Comparison of ENCODE assay signal across 1 cellular context in the genomic region with DNA sequence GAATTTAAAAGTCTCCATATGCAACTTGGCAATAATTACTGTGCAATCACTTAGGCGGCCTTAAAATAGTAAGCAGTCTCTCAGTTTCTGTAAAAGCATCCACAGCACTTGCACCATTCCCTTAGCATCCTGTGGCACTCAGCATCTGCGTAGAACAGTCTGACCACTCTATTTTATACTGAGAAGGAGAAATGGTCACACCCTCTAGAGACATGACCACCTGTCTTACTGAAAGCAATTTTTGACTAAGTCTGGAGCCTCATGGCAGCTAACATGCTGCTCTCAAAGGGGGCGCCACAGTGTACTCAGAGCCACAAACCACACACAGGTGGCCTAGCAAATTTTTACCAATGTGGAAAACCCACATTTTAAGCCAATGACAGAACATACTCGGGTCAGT.
TF ChIP-seq lines count a peak whose summit lies in the region.

No MANE protein-coding gene starts in this region.

TF ChIP-seq in GM12878, 131 proteins besides CTCF, POLR2A, EP300 and RAD21 (continued from another document and continues in another):
- TF ChIP-seq ATF2 (IDR thresholded peaks at IDR 0.05; ENCODE audit: low read length) (peak; percentile 83), TCF12 (IDR thresholded peaks at IDR 0.05; ENCODE audit: low read depth, low read length) (peak; percentile 98), IRF4 (IDR thresholded peaks at IDR 0.05; ENCODE audit: low read depth, low read length) (peak; percentile 92), ZBTB4 (CRISPR knock-in tag; IDR thresholded peaks at IDR 0.05) (no peak), SKIL (IDR thresholded peaks at IDR 0.05; ENCODE audit: low read depth, poor library complexity, severe bottlenecking) (peak; percentile 43), EED (IDR thresholded peaks at IDR 0.05; ENCODE audit: low read depth) (peak; percentile 94), CBFB (IDR thresholded peaks at IDR 0.05; ENCODE audit: low read depth) (peak; percentile 95), BCL3 (IDR thresholded peaks at IDR 0.05; ENCODE audit: borderline replicate concordance, insufficient read depth, low read depth, low read length, poor library complexity, severe bottlenecking) (peak; percentile 46), JUND (IDR thresholded peaks at IDR 0.05; ENCODE audit: low read depth, low read length) (peak; percentile 22; the same call in 1 of the 2 replicates), PAX5 (IDR thresholded peaks at IDR 0.05; ENCODE audit: borderline replicate concordance, low read depth, low read length) (peak; percentile 85), MTA2 (IDR thresholded peaks at IDR 0.05; ENCODE audit: low read depth) (peak; percentile 86), RUNX3 (IDR thresholded peaks at IDR 0.05; ENCODE audit: low read length) (peak; percentile 97), ZNF384 (IDR thresholded peaks at IDR 0.05; ENCODE audit: borderline replicate concordance, low read depth, low read length) (no peak), ETV6 (conservative IDR thresholded peaks at IDR 0.05 in 1 of 2, IDR thresholded peaks at IDR 0.05 in 1 of 2; ENCODE audit: borderline replicate concordance in 1 of 2, low read depth in 1 of 2) (peak in 1 of 2 experiments; percentile 68; a peak in 1 of 4 replicates), NFIC (IDR thresholded peaks at IDR 0.05; ENCODE audit: low read depth, low read length) (peak; percentile 91), MEF2B (IDR thresholded peaks at IDR 0.05; ENCODE audit: partially characterized antibody, poor library complexity, severe bottlenecking) (peak; percentile 77), NR2C1 (IDR thresholded peaks at IDR 0.05) (no peak), TBL1XR1 (IDR thresholded peaks at IDR 0.05; ENCODE audit: low read depth, low read length) (0 out of 2 replicates have a peak, but pooled peaks have one; percentile 37), RAD51 (IDR thresholded peaks at IDR 0.05) (peak; percentile 9; the same call in 1 of the 2 replicates), STAT3 (IDR thresholded peaks at IDR 0.05; ENCODE audit: low read depth, low read length) (no peak), POLR2AphosphoS5 (IDR thresholded peaks at IDR 0.05; ENCODE audit: low read length) (no peak), TCF3 (IDR thresholded peaks at IDR 0.05; ENCODE audit: borderline replicate concordance, insufficient read depth, low read depth, low read length) (peak; percentile 95), NFYA (IDR thresholded peaks at IDR 0.05; ENCODE audit: borderline replicate concordance, low read depth, low read length) (no peak), GATAD2B (conservative IDR thresholded peaks at IDR 0.05; ENCODE audit: low read depth) (0 out of 2 replicates have a peak, but pooled peaks have one; percentile 20), FOS (IDR thresholded peaks at IDR 0.05; ENCODE audit: borderline replicate concordance, extremely low read depth, insufficient read length) (no peak), CBX5 (IDR thresholded peaks at IDR 0.05; ENCODE audit: low read depth) (0 out of 2 replicates have a peak, but pooled peaks have one; percentile 57), PBX3 (IDR thresholded peaks at IDR 0.05; ENCODE audit: insufficient replicate concordance, low read depth, low read length) (no peak), IKZF1 (conservative IDR thresholded peaks at IDR 0.05) (peak; percentile 83), POU2F2 (IDR thresholded peaks at IDR 0.05; ENCODE audit: borderline replicate concordance, low read depth, low read length) (peak; percentile 62; the same call in 1 of the 3 replicates), ZNF687 (IDR thresholded peaks at IDR 0.05) (0 out of 2 replicates have a peak, but pooled peaks have one; percentile 20), BHLHE40 (IDR thresholded peaks at IDR 0.05; ENCODE audit: borderline replicate concordance in 1 of 2, low read depth in 2 of 2, low read length in 1 of 2) (peak; percentile 55 to 65; a peak in 2 of 4 replicates), ZNF274 (IDR thresholded peaks at IDR 0.05; ENCODE audit: insufficient read depth, insufficient read length) (no peak), CREM (IDR thresholded peaks at IDR 0.05; ENCODE audit: low read depth) (peak; percentile 88), BCL11A (IDR thresholded peaks at IDR 0.05; ENCODE audit: low read depth, low read length) (peak; percentile 91), NR2F1 (conservative IDR thresholded peaks at IDR 0.05) (0 out of 2 replicates have a peak, but pooled peaks have one; percentile 33)
- TF ChIP-seq, protein P1, sequence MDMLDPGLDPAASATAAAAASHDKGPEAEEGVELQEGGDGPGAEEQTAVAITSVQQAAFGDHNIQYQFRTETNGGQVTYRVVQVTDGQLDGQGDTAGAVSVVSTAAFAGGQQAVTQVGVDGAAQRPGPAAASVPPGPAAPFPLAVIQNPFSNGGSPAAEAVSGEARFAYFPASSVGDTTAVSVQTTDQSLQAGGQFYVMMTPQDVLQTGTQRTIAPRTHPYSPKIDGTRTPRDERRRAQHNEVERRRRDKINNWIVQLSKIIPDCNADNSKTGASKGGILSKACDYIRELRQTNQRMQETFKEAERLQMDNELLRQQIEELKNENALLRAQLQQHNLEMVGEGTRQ (IDR thresholded peaks at IDR 0.05; ENCODE audit: borderline replicate concordance, low read depth, low read length), result no peak
- TF ChIP-seq, protein P2, sequence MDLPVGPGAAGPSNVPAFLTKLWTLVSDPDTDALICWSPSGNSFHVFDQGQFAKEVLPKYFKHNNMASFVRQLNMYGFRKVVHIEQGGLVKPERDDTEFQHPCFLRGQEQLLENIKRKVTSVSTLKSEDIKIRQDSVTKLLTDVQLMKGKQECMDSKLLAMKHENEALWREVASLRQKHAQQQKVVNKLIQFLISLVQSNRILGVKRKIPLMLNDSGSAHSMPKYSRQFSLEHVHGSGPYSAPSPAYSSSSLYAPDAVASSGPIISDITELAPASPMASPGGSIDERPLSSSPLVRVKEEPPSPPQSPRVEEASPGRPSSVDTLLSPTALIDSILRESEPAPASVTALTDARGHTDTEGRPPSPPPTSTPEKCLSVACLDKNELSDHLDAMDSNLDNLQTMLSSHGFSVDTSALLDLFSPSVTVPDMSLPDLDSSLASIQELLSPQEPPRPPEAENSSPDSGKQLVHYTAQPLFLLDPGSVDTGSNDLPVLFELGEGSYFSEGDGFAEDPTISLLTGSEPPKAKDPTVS (IDR thresholded peaks at IDR 0.05; ENCODE audit: low read depth, low read length), result no peak
- TF ChIP-seq, protein P3, sequence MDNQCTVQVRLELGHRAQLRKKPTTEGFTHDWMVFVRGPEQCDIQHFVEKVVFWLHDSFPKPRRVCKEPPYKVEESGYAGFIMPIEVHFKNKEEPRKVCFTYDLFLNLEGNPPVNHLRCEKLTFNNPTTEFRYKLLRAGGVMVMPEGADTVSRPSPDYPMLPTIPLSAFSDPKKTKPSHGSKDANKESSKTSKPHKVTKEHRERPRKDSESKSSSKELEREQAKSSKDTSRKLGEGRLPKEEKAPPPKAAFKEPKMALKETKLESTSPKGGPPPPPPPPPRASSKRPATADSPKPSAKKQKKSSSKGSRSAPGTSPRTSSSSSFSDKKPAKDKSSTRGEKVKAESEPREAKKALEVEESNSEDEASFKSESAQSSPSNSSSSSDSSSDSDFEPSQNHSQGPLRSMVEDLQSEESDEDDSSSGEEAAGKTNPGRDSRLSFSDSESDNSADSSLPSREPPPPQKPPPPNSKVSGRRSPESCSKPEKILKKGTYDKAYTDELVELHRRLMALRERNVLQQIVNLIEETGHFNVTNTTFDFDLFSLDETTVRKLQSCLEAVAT (IDR thresholded peaks at IDR 0.05), result no peak
